Comparison of ENCODE assay signal across 8 cellular contexts in genomic region chr1:41726899-41727748, GRCh38.
DNase-seq lines count a peak whose midpoint lies in the region; ATAC-seq and TF ChIP-seq lines count a peak whose summit lies in the region.

No MANE protein-coding gene starts in this region.

- H3K27ac ChIP-seq in vagina: no peak overlapping the region

- no peaks in the 10 kb centered on the region for H3K4me1 ChIP-seq in mucosa of descending colon (ENCODE audit: low read depth)
- H3K4me1 ChIP-seq in vagina: no peaks in the 10 kb centered on the region

- POLR2A ChIA-PET in MCF 10A (lab: Yijun Ruan, JAX): no interaction called here

- CTCF ChIA-PET in MCF 10A (lab: Yijun Ruan, JAX): no interaction called here

- H3K4me3 Mint-ChIP-seq in activated naive CD8-positive, alpha-beta T cell: peak overlapping the region; percentile 65
- H3K4me3 Mint-ChIP-seq in MCF 10A (ENCODE audit: unreplicated experiment): no peak overlapping the region

- H3K4me3 ChIP-seq in mucosa of descending colon (no peak overlapping the region), vagina (no peak overlapping the region)

- TF ChIP-seq CTCF in mucosa of descending colon (IDR thresholded peaks at IDR 0.05) (no peak), vagina (IDR thresholded peaks at IDR 0.05) (no peak), MCF 10A (IDR thresholded peaks at IDR 0.05; ENCODE audit: unreplicated experiment) (no peak)

- BruUV-seq in MCF 10A (replicated peaks; lab: Mats Ljungman, UMichigan): no TSS peak

- H3K4me1 Mint-ChIP-seq in activated naive CD8-positive, alpha-beta T cell (ENCODE audit: low read depth): peaks cover 34% of the 10 kb centered on the region
- no peaks in the 10 kb centered on the region for H3K4me1 Mint-ChIP-seq in MCF 10A (ENCODE audit: insufficient read depth, unreplicated experiment)

- H3K36me3 ChIP-seq in mucosa of descending colon (ENCODE audit: low read depth): no peaks in the 10 kb centered on the region
- H3K36me3 ChIP-seq in vagina: no peaks in the 10 kb centered on the region

- peak; percentile 43 for ATAC-seq in GM19455 (IDR thresholded peaks at IDR 0.05; ENCODE audit: unreplicated experiment)
- ATAC-seq in mucosa of descending colon: peak; percentile 60

- H3K36me3 Mint-ChIP-seq in activated naive CD8-positive, alpha-beta T cell: no peaks in the 10 kb centered on the region
- H3K36me3 Mint-ChIP-seq in MCF 10A (ENCODE audit: insufficient read depth, unreplicated experiment): no peaks in the 10 kb centered on the region

- DNase-seq in D341Med (ENCODE audit: low spot score): peak; percentile 71
- peak; percentile 94 for DNase-seq in NAMALWA (ENCODE audit: low spot score)
- peak; percentile 49 to 81 (median 52) for DNase-seq in mucosa of descending colon
- DNase-seq in vagina (ENCODE audit: extremely low spot score in 2 of 2): no peak
- no peak for DNase-seq in MCF 10A (ENCODE audit: unreplicated experiment)
- no peak for DNase-seq in erythroblast (lab: John Stamatoyannopoulos, UW)

- no peaks in the 10 kb centered on the region for H3K9me3 Mint-ChIP-seq in activated naive CD8-positive, alpha-beta T cell (ENCODE audit: low read depth)
- H3K9me3 Mint-ChIP-seq in MCF 10A (ENCODE audit: unreplicated experiment): no peaks in the 10 kb centered on the region

- H3K27me3 ChIP-seq in vagina: no peaks in the 10 kb centered on the region

- intact Hi-C loops in mucosa of descending colon (cut with DNase I, micrococcal nuclease) (no loop called here), vagina (cut with DNase I) (no loop called here), MCF 10A (cut with micrococcal nuclease) (no loop called here)

- TF ChIP-seq POLR2A in vagina (IDR thresholded peaks at IDR 0.05) (no peak), erythroblast (IDR thresholded peaks at IDR 0.05; ENCODE audit: low read length) (no peak)

- H3K27ac Mint-ChIP-seq in activated naive CD8-positive, alpha-beta T cell: peak overlapping the region; percentile 88
- no peak overlapping the region for H3K27ac Mint-ChIP-seq in MCF 10A (ENCODE audit: low read depth, unreplicated experiment)

- no peaks in the 10 kb centered on the region for H3K27me3 Mint-ChIP-seq in activated naive CD8-positive, alpha-beta T cell
- peaks cover 16% of the 10 kb centered on the region for H3K27me3 Mint-ChIP-seq in MCF 10A (ENCODE audit: insufficient read depth, unreplicated experiment)

- H3K9me3 ChIP-seq in mucosa of descending colon: no peaks in the 10 kb centered on the region
- no peaks in the 10 kb centered on the region for H3K9me3 ChIP-seq in vagina

Comparison
In these comparisons a context has a peak if more than half of its experiments do, and no peak if none do; other contexts are left out.
1. DNase-seq: peak in D341Med (single experiment), NAMALWA (single experiment) and mucosa of descending colon (3 of 3); none in vagina (0 of 2), MCF 10A (single experiment) and erythroblast (0 of 2).